Comparison of ENCODE assay signal across 1 cellular context in the genomic region with DNA sequence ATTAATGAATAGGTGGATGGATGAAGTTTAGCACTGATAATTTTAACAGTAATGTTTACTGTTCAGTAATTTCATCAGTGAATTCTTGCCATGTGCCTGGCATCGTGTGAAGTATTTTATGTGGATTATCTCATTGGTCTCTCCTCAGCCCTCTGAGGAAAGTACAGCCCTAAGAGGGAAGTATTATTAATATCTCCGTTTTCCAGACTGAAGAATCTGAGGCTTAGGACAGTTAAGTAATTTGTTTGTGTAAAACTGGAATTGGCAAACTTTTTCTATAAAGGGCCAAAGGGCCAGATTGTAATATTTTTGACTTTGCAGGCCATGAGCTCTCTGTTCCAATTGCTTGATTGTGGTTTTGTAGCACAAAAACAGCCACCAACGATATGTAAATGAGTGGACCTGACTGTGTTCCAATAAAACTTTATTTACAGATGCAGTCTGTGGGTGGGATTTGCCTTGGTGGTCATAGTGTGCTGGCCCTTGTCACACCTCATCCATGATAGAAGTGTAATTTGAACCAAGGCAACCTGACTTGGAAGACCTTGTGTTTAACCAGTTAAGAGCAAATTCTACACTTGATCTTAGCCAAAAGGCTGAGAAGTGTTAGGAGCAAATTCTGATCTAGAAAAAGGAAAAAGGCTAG.
TF ChIP-seq lines count a peak whose summit lies in the region.

No MANE protein-coding gene starts in this region.

TF ChIP-seq in GM12878, 131 proteins besides CTCF, POLR2A, EP300 and RAD21:
- TF ChIP-seq, protein P1, sequence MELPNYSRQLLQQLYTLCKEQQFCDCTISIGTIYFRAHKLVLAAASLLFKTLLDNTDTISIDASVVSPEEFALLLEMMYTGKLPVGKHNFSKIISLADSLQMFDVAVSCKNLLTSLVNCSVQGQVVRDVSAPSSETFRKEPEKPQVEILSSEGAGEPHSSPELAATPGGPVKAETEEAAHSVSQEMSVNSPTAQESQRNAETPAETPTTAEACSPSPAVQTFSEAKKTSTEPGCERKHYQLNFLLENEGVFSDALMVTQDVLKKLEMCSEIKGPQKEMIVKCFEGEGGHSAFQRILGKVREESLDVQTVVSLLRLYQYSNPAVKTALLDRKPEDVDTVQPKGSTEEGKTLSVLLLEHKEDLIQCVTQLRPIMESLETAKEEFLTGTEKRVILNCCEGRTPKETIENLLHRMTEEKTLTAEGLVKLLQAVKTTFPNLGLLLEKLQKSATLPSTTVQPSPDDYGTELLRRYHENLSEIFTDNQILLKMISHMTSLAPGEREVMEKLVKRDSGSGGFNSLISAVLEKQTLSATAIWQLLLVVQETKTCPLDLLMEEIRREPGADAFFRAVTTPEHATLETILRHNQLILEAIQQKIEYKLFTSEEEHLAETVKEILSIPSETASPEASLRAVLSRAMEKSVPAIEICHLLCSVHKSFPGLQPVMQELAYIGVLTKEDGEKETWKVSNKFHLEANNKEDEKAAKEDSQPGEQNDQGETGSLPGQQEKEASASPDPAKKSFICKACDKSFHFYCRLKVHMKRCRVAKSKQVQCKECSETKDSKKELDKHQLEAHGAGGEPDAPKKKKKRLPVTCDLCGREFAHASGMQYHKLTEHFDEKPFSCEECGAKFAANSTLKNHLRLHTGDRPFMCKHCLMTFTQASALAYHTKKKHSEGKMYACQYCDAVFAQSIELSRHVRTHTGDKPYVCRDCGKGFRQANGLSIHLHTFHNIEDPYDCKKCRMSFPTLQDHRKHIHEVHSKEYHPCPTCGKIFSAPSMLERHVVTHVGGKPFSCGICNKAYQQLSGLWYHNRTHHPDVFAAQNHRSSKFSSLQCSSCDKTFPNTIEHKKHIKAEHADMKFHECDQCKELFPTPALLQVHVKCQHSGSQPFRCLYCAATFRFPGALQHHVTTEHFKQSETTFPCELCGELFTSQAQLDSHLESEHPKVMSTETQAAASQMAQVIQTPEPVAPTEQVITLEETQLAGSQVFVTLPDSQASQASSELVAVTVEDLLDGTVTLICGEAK (IDR thresholded peaks at IDR 0.05; ENCODE audit: borderline replicate concordance) = peak; percentile 91
- TF ChIP-seq PKNOX1 (IDR thresholded peaks at IDR 0.05) = no peak
TF ChIP-seq in GM12878: peak in this region for 1.
